ENCODE assay signal across 9 cellular contexts in the genomic region with DNA sequence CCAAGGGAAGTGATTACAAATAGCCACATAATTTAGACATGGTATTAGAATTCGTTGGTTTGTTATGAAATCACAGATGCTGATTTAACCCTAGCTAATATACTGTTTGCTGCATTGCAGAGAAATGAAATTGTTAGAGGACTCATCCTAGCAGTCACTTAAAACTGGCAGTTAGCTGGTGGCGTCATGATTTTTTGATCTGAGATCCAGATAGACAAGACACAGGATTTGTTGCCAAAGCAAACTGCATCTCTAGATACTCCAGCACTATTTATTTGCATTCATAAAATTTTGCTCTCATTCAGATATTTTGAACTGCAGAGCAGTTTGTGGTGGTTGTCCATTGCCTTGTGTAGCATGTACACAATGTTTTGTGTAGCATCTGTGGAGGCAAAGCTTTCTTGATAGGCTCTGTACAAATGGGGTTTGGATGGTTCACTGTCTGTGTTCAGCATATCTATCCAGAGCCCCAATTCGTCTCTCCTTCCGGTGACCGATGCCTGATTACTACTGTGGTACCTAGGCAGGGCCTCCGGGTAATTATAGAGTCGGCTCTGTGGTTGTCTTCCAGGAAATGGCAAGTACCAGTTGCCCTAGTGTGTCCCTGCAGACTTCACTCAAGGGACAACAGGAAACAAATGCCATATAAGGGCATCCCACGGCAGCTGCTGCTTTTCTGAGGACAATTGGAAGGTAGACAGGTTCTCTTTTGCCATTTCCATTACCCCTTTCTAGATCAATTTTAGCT. TPM values are rescaled to one million over a fixed set of nuclear protein-coding genes. Genes with fewer than 3 reads are reported as not detected.
DNase-seq lines count a peak whose midpoint lies in the region; ATAC-seq lines count a peak whose summit lies in the region.
"Had no signal": no experiment of that assay in that cellular context is flagged by ENCODE, and none has a peak within 500 bp of the region (broad histone marks: within the 10 kb centered on the region; RNA-seq: fewer than 3 reads in every experiment).

No MANE protein-coding gene starts in this region.

- no peaks in the 10 kb centered on the region for H3K27me3 ChIP-seq in BLaER1 treated with 17β-estradiol and CSF1 and Interleukin-3, amounts not matched to agents 10 nM and 100 nM

- H3K4me2 ChIP-seq in BLaER1 treated with 17β-estradiol and CSF1 and Interleukin-3, amounts not matched to agents 10 nM and 100 nM, result peak overlapping the region; percentile 47 to 83 (median 70)

- DNase-seq in NCI-H526 treated with DMSO at 0.1 percent for 48 hours (lab: John Stamatoyannopoulos, UW), result peak; percentile 9
- DNase-seq in activated T-cell treated with anti-CD3 and anti-CD28 coated beads for 48 hours (ENCODE audit: low read depth), result peak; percentile 12
- DNase-seq in renal cortical epithelial cell (ENCODE audit: low read depth), result peak; percentile 28
- DNase-seq in DMS79 treated with DMSO at 0.1 percent for 48 hours (lab: John Stamatoyannopoulos, UW), result no peak
- no peak for DNase-seq in nucleus accumbens (lab: John Stamatoyannopoulos, UW)

- H3K27ac ChIP-seq in BLaER1 treated with 17β-estradiol and CSF1 and Interleukin-3, amounts not matched to agents 10 nM and 100 nM, result peak overlapping the region in 7 of 11 experiments; percentile 10 to 53 (median 26); a peak in 9 of 22 replicates

- peak overlapping the region in 3 of 10 experiments; percentile 3 to 10 (median 8); a peak in 3 of 20 replicates for H3K4me3 ChIP-seq in BLaER1 treated with 17β-estradiol and CSF1 and Interleukin-3, amounts not matched to agents 10 nM and 100 nM

- peaks cover 0 to 9% (median 6%) of the 10 kb centered on the region in 11 experiments; a peak in 8 of 22 replicates for H3K9me3 ChIP-seq in BLaER1 treated with 17β-estradiol and CSF1 and Interleukin-3, amounts not matched to agents 10 nM and 100 nM (replicated peaks in 1 of 11)

- no peaks in the 10 kb centered on the region for H3K36me3 ChIP-seq in BLaER1 treated with 17β-estradiol and CSF1 and Interleukin-3, amounts not matched to agents 10 nM and 100 nM

- no peak overlapping the region; a peak in 1 of 22 replicates for H3K9ac ChIP-seq in BLaER1 treated with 17β-estradiol and CSF1 and Interleukin-3, amounts not matched to agents 10 nM and 100 nM

- H4K20me1 ChIP-seq in BLaER1 treated with 17β-estradiol and CSF1 and Interleukin-3, amounts not matched to agents 10 nM and 100 nM, result no peaks in the 10 kb centered on the region

- peak; percentile 99 for ATAC-seq in GM19324 (IDR thresholded peaks at IDR 0.05; ENCODE audit: low FRiP score, unreplicated experiment)
- ATAC-seq in HG03135 (IDR thresholded peaks at IDR 0.05; ENCODE audit: unreplicated experiment), result peak; percentile 97

- peaks cover 25 to 51% (median 40%) of the 10 kb centered on the region in 10 experiments for H3K4me1 ChIP-seq in BLaER1 treated with 17β-estradiol and CSF1 and Interleukin-3, amounts not matched to agents 10 nM and 100 nM

RNA-seq across cellular contexts. Expression of a gene that starts 30.1 kb away (rescaled TPM):
- 0.35 and 1.7 TPM in 2 replicates for total RNA-seq in renal cortical epithelial cell
- total RNA-seq: mononuclear cell had no signal

RNA-seq across cellular contexts. Expression of a gene that starts 49.1 kb away (rescaled TPM):
- total RNA-seq in renal cortical epithelial cell, result not detected in 2 replicates
- total RNA-seq: mononuclear cell had no signal

Comparison
In these comparisons a context has a peak if more than half of its experiments do, and no peak if none do; other contexts are left out.
1. DNase-seq: peak in NCI-H526 treated with DMSO at 0.1 percent for 48 hours (single experiment), activated T-cell treated with anti-CD3 and anti-CD28 coated beads for 48 hours (single experiment) and renal cortical epithelial cell (single experiment); none in DMS79 treated with DMSO at 0.1 percent for 48 hours (single experiment) and nucleus accumbens (0 of 56).